ENCODE assay signal across 9 cellular contexts in genomic region chr2:144426981-144427479, GRCh38.
DNase-seq lines count a peak whose midpoint lies in the region; ATAC-seq, FAIRE-seq and TF ChIP-seq lines count a peak whose summit lies in the region.
"Had no signal": no experiment of that assay in that cellular context is flagged by ENCODE, and none has a peak within 500 bp of the region (broad histone marks: within the 10 kb centered on the region; RNA-seq: fewer than 3 reads in every experiment).

No MANE protein-coding gene starts in this region.

- no peak overlapping the region for H3K9ac ChIP-seq in astrocyte (ENCODE audit: low read length)

- no peaks in the 10 kb centered on the region for H3K9me3 Mint-ChIP-seq in astrocyte (ENCODE audit: unreplicated experiment)
- peaks cover 0 to 2% (median 0%) of the 10 kb centered on the region in 8 donors for H3K9me3 Mint-ChIP-seq in CD4-positive, alpha-beta memory T cell

- ATAC-seq in right cardiac atrium (peak; percentile 72 to 85), GM18873 (IDR thresholded peaks at IDR 0.05; ENCODE audit: low FRiP score, unreplicated experiment) (no peak), GM19035 (IDR thresholded peaks at IDR 0.05; ENCODE audit: unreplicated experiment) (no peak), HG03378 (IDR thresholded peaks at IDR 0.05; ENCODE audit: unreplicated experiment) (no peak)

- H3K79me2 ChIP-seq in astrocyte (ENCODE audit: insufficient read depth, low read length) = peaks cover 10% of the 10 kb centered on the region

- peaks cover 3% of the 10 kb centered on the region for H3K36me3 ChIP-seq in astrocyte (ENCODE audit: insufficient read depth, low read length)
- no peaks in the 10 kb centered on the region for H3K36me3 ChIP-seq in CD4-positive, alpha-beta memory T cell (ENCODE audit: insufficient read depth, low read length)

- H3K4me2 ChIP-seq in astrocyte (ENCODE audit: low read length) = peak overlapping the region; percentile 45

- TF ChIP-seq CTCF in astrocyte (IDR thresholded peaks at IDR 0.05; ENCODE audit: insufficient read depth, low read depth, low read length) = no peak

- FAIRE-seq in astrocyte (lab: Jason Lieb, UNC) = peak; percentile 76

- H3K27ac ChIP-seq in astrocyte (ENCODE audit: low read depth, low read length) (peak overlapping the region; percentile 22), right cardiac atrium (ENCODE audit: low read length) (peak overlapping the region; percentile 62)
- H3K27ac ChIP-seq in CD4-positive, alpha-beta memory T cell (ENCODE audit: low read depth, low read length) = no peak overlapping the region

- peaks cover 3% of the 10 kb centered on the region for H4K20me1 ChIP-seq in astrocyte (ENCODE audit: insufficient read depth, low read length)

- POLR2A ChIA-PET in CD4-positive, alpha-beta memory T cell (lab: Charles Lee; ENCODE audit: partially characterized antibody) = no interaction called here

- H3K27ac Mint-ChIP-seq in astrocyte (ENCODE audit: unreplicated experiment) = peak overlapping the region; percentile 82
- H3K27ac Mint-ChIP-seq in CD4-positive, alpha-beta memory T cell = no peak overlapping the region

- peaks cover 18% of the 10 kb centered on the region for H3K4me1 ChIP-seq in astrocyte (ENCODE audit: insufficient read depth, low read length)
- peaks cover 3% of the 10 kb centered on the region for H3K4me1 ChIP-seq in right cardiac atrium (ENCODE audit: control insufficient read depth, insufficient read depth, low read length)
- no peaks in the 10 kb centered on the region for H3K4me1 ChIP-seq in CD4-positive, alpha-beta memory T cell (ENCODE audit: insufficient read depth, low read length)

- H3K27me3 ChIP-seq in astrocyte (ENCODE audit: insufficient read depth, low read length) (no peaks in the 10 kb centered on the region), right cardiac atrium (ENCODE audit: control insufficient read depth, insufficient read depth) (no peaks in the 10 kb centered on the region)
- no peaks in the 10 kb centered on the region for H3K27me3 ChIP-seq in CD4-positive, alpha-beta memory T cell (ENCODE audit: insufficient read depth, low read length)

- H3K4me3 ChIP-seq in astrocyte (ENCODE audit: insufficient read depth, low read depth, low read length) (no peak overlapping the region), right cardiac atrium (ENCODE audit: low read length) (no peak overlapping the region), skeletal muscle cell (ENCODE audit: low read depth, low read length) (no peak overlapping the region)
- H3K4me3 ChIP-seq in CD4-positive, alpha-beta memory T cell (ENCODE audit: low read length in 2 of 2) = no peak overlapping the region

- H2AFZ ChIP-seq in astrocyte (ENCODE audit: low read depth, low read length) = no peak overlapping the region

- CTCF ChIA-PET in CD4-positive, alpha-beta memory T cell (lab: Charles Lee; ENCODE audit: partially characterized antibody) = no interaction called here

- H3K4me1 Mint-ChIP-seq in astrocyte (ENCODE audit: low read depth, unreplicated experiment) = peaks cover 38% of the 10 kb centered on the region
- H3K4me1 Mint-ChIP-seq in CD4-positive, alpha-beta memory T cell = no peaks in the 10 kb centered on the region

- H3K9me3 ChIP-seq in astrocyte (ENCODE audit: insufficient read depth, low read depth, low read length) (no peaks in the 10 kb centered on the region), right cardiac atrium (ENCODE audit: control insufficient read depth, low read length) (no peaks in the 10 kb centered on the region)
- no peaks in the 10 kb centered on the region for H3K9me3 ChIP-seq in CD4-positive, alpha-beta memory T cell (ENCODE audit: control insufficient read depth in 1 of 2, low read length in 2 of 2)

- 13% methylated on average over 4 of the region's 4 CpGs for WGBS in right cardiac atrium

- DNase-seq in EL = peak; percentile 78
- peak; percentile 97 for DNase-seq in astrocyte (ENCODE audit: low read depth)
- DNase-seq in right cardiac atrium = no peak
- peak; percentile 55 for DNase-seq in skeletal muscle cell (ENCODE audit: low read depth)
- no peak for DNase-seq in CD4-positive, alpha-beta memory T cell
- DNase-seq: activated CD8-positive, alpha-beta memory T cell treated with anti-CD3 and anti-CD28 coated beads for 24 hours had no signal

- peaks cover 6% of the 10 kb centered on the region for H3K36me3 Mint-ChIP-seq in astrocyte (ENCODE audit: low read depth, unreplicated experiment)
- no peaks in the 10 kb centered on the region for H3K36me3 Mint-ChIP-seq in CD4-positive, alpha-beta memory T cell

- H3K27me3 Mint-ChIP-seq in astrocyte (ENCODE audit: low read depth, unreplicated experiment) = no peaks in the 10 kb centered on the region
- H3K27me3 Mint-ChIP-seq in CD4-positive, alpha-beta memory T cell = peaks cover 2 to 12% of the 10 kb centered on the region in 2 donors

- intact Hi-C loops in right cardiac atrium (cut with DNase I) = loop anchor here in 1 of 4 donors (10.0 kb wide), 1 partner anchor 88 kb away; no protein-coding TSS in a partner anchor
- intact Hi-C loops in CD4-positive, alpha-beta memory T cell (cut with micrococcal nuclease) = no loop called here

- H3K4me3 Mint-ChIP-seq in astrocyte (ENCODE audit: unreplicated experiment) = peak overlapping the region; percentile 27
- no peak overlapping the region for H3K4me3 Mint-ChIP-seq in CD4-positive, alpha-beta memory T cell

Comparison
In these comparisons a context has a peak if more than half of its experiments do, and no peak if none do; other contexts are left out.
1. DNase-seq: peak in EL (single experiment), astrocyte (single experiment) and skeletal muscle cell (single experiment); none in right cardiac atrium (0 of 3) and CD4-positive, alpha-beta memory T cell (0 of 5).
2. ATAC-seq: peak in right cardiac atrium (2 of 2); none in GM18873 (single experiment), GM19035 (single experiment) and HG03378 (single experiment).